Comparison of ENCODE assay signal across 20 cellular contexts in genomic region chr4:6770581-6771228, GRCh38. TPM values are rescaled to one million over a fixed set of nuclear protein-coding genes. Genes with fewer than 3 reads are reported as not detected.
DNase-seq lines count a peak whose midpoint lies in the region; ATAC-seq and TF ChIP-seq lines count a peak whose summit lies in the region.
"Had no signal": no experiment of that assay in that cellular context is flagged by ENCODE, and none has a peak within 500 bp of the region (broad histone marks: within the 10 kb centered on the region; RNA-seq: fewer than 3 reads in every experiment).

No MANE protein-coding gene starts in this region.

- no peak overlapping the region for H3K4me3 ChIP-seq in CD8-positive, alpha-beta T cell (ENCODE audit: low read depth, low read length)
- H3K4me3 ChIP-seq in lower lobe of right lung (no peak overlapping the region), skeletal muscle satellite cell (ENCODE audit: low read length) (no peak overlapping the region)
- H3K4me3 ChIP-seq: pancreas, uterus had no signal

- no peak overlapping the region for H3K4me3 Mint-ChIP-seq in CD8-positive, alpha-beta T cell
- H3K4me3 Mint-ChIP-seq: activated naive CD4-positive, alpha-beta T cell treated with anti-CD3 and anti-CD28 coated beads for 36 hours; activated T-cell treated with anti-CD3 and anti-CD28 coated beads, Interleukin-2, amount 50 U/mL, for 72 hours; naive thymus-derived CD4-positive, alpha-beta T cell had no signal

- no peaks in the 10 kb centered on the region for H3K27me3 Mint-ChIP-seq in CD8-positive, alpha-beta T cell (ENCODE audit: low read depth)

- H3K27ac ChIP-seq in CD8-positive, alpha-beta T cell (ENCODE audit: low read depth, low read length), result no peak overlapping the region
- H3K27ac ChIP-seq in RWPE1 (peak overlapping the region; percentile 68), lower lobe of right lung (no peak overlapping the region)
- H3K27ac ChIP-seq: C4-2B had no signal

- no peaks in the 10 kb centered on the region for H3K9me3 ChIP-seq in CD8-positive, alpha-beta T cell (ENCODE audit: low read length)
- H3K9me3 ChIP-seq in lower lobe of right lung (no peaks in the 10 kb centered on the region), skeletal muscle satellite cell (replicated peaks; ENCODE audit: low read length) (no peaks in the 10 kb centered on the region)
- H3K9me3 ChIP-seq: pancreas, uterus had no signal

- peaks cover 48% of the 10 kb centered on the region for H3K4me1 Mint-ChIP-seq in CD8-positive, alpha-beta T cell (ENCODE audit: low read depth)

- H3K27me3 ChIP-seq in CD8-positive, alpha-beta T cell (ENCODE audit: insufficient read depth, low read length), result no peaks in the 10 kb centered on the region
- H3K27me3 ChIP-seq in lower lobe of right lung (ENCODE audit: low read depth) (no peaks in the 10 kb centered on the region), skeletal muscle satellite cell (ENCODE audit: control insufficient read depth, insufficient read depth, low read length) (peaks cover 19% of the 10 kb centered on the region)
- H3K27me3 ChIP-seq: pancreas, uterus had no signal

- TF ChIP-seq CTCF in CD8-positive, alpha-beta T cell (IDR thresholded peaks at IDR 0.05), result no peak
- TF ChIP-seq CTCF in RWPE1 (conservative IDR thresholded peaks at IDR 0.05; ENCODE audit: low read depth), result no peak
- TF ChIP-seq CTCF in lower lobe of right lung (IDR thresholded peaks at IDR 0.05), result no peak

- H3K9ac ChIP-seq in skeletal muscle satellite cell (ENCODE audit: low read depth, low read length), result no peak overlapping the region

- no peaks in the 10 kb centered on the region for H3K9me3 Mint-ChIP-seq in CD8-positive, alpha-beta T cell
- H3K9me3 Mint-ChIP-seq: activated naive CD4-positive, alpha-beta T cell treated with anti-CD3 and anti-CD28 coated beads for 36 hours; activated T-cell treated with anti-CD3 and anti-CD28 coated beads, Interleukin-2, amount 50 U/mL, for 72 hours; naive thymus-derived CD4-positive, alpha-beta T cell had no signal

- H3K27ac Mint-ChIP-seq in CD8-positive, alpha-beta T cell, result peak overlapping the region; percentile 73
- H3K27ac Mint-ChIP-seq: activated naive CD4-positive, alpha-beta T cell treated with anti-CD3 and anti-CD28 coated beads for 36 hours; activated T-cell treated with anti-CD3 and anti-CD28 coated beads, Interleukin-2, amount 50 U/mL, for 72 hours had no signal

- H3K4me1 ChIP-seq in CD8-positive, alpha-beta T cell (ENCODE audit: insufficient read depth, low read length), result peaks cover 40% of the 10 kb centered on the region
- H3K4me1 ChIP-seq in lower lobe of right lung, result no peaks in the 10 kb centered on the region
- peaks cover 27% of the 10 kb centered on the region for H3K4me1 ChIP-seq in skeletal muscle satellite cell (ENCODE audit: control insufficient read depth, insufficient read depth, low read length)
- H3K4me1 ChIP-seq: pancreas had no signal

- no peaks in the 10 kb centered on the region for H3K36me3 Mint-ChIP-seq in CD8-positive, alpha-beta T cell
- H3K36me3 Mint-ChIP-seq: naive thymus-derived CD4-positive, alpha-beta T cell had no signal

- ATAC-seq in CD8-positive, alpha-beta T cell, result no peak
- ATAC-seq in lower lobe of right lung, result no peak
- no peak for ATAC-seq in GM19467 (IDR thresholded peaks at IDR 0.05; ENCODE audit: unreplicated experiment)
- no peak for ATAC-seq in HG02571 (IDR thresholded peaks at IDR 0.05; ENCODE audit: unreplicated experiment)
- ATAC-seq: activated T-cell treated with anti-CD3 and anti-CD28 coated beads, Interleukin-2, amount 50 U/mL, for 72 hours; naive thymus-derived CD4-positive, alpha-beta T cell had no signal

- intact Hi-C loops in CD8-positive, alpha-beta T cell (cut with DNase I, micrococcal nuclease), result no loop called here
- intact Hi-C loops in lower lobe of right lung (cut with DNase I), result no loop called here

- no peak for DNase-seq in CD8-positive, alpha-beta T cell
- DNase-seq in RWPE1 (ENCODE audit: low spot score) (no peak), lower lobe of right lung (peak; percentile 17), NCI-H2029 (lab: John Stamatoyannopoulos, UW) (no peak)
- DNase-seq: activated CD4-positive, alpha-beta T cell treated with anti-CD3 and anti-CD28 coated beads for 48 hours; activated naive CD4-positive, alpha-beta T cell treated with anti-CD3 and anti-CD28 coated beads for 36 hours; activated T-cell treated with anti-CD3 and anti-CD28 coated beads, Interleukin-2, amount 50 U/mL, for 72 hours; Calu3; cortex of kidney; Karpas-422; naive thymus-derived CD4-positive, alpha-beta T cell; NCI-H1694 treated with DMSO at 0.1 percent for 48 hours; NCI-H69; stimulated activated CD4-positive, alpha-beta T cell treated with anti-CD3 and anti-CD28 coated beads, Interleukin-1b, Interleukin-23, amount 100 ng/mL, for 48 hours had no signal

- peak overlapping the region; percentile 33 for H3K4me2 ChIP-seq in skeletal muscle satellite cell (ENCODE audit: low read length)

- POLR2A ChIA-PET in CD8-positive, alpha-beta T cell (lab: Charles Lee), result interaction anchor here (0.6 kb wide), 1 partner anchor 53 kb away, joined by 3 read pairs; no protein-coding TSS in a partner anchor
- POLR2A ChIA-PET in RWPE1 (lab: Yijun Ruan, JAX; ENCODE audit: low non-redundant PET), result no interaction called here

- CTCF ChIA-PET in CD8-positive, alpha-beta T cell (lab: Charles Lee), result interaction anchor here (2.3 kb wide), 1 partner anchor 10 kb away, joined by 9 read pairs; no protein-coding TSS in a partner anchor
- CTCF ChIA-PET in RWPE1 (lab: Yijun Ruan, JAX), result interaction anchor here (0.6 kb wide), 1 partner anchor 772 kb away, joined by 3 read pairs; no protein-coding TSS in a partner anchor

- H3K36me3 ChIP-seq in CD8-positive, alpha-beta T cell (ENCODE audit: insufficient read depth, low read length), result no peaks in the 10 kb centered on the region
- H3K36me3 ChIP-seq in lower lobe of right lung (no peaks in the 10 kb centered on the region), skeletal muscle satellite cell (ENCODE audit: insufficient read depth, low read length) (no peaks in the 10 kb centered on the region)
- H3K36me3 ChIP-seq: pancreas, uterus had no signal

RNA-seq across cellular contexts. Expression of gene KIAA0232, which starts 11.8 kb away (rescaled TPM):
- total RNA-seq in CD8-positive, alpha-beta T cell, result 10 to 100 TPM; 18.4 to 19.7 TPM
- total RNA-seq in lower lobe of right lung, result 28.1 TPM
- 9.8 and 10.4 TPM in 2 replicates for total RNA-seq in skeletal muscle satellite cell (2012; rRNA removed)

RNA-seq across cellular contexts. Expression of gene BLOC1S4, which starts 54.7 kb away (rescaled TPM):
- total RNA-seq in CD8-positive, alpha-beta T cell, result 10 to 100 TPM; 29.7 to 30.7 TPM
- total RNA-seq in lower lobe of right lung, result 9.0 TPM
- total RNA-seq in skeletal muscle satellite cell (2012; rRNA removed), result 13.1 and 14.2 TPM in 2 replicates
